In the genomic region with DNA sequence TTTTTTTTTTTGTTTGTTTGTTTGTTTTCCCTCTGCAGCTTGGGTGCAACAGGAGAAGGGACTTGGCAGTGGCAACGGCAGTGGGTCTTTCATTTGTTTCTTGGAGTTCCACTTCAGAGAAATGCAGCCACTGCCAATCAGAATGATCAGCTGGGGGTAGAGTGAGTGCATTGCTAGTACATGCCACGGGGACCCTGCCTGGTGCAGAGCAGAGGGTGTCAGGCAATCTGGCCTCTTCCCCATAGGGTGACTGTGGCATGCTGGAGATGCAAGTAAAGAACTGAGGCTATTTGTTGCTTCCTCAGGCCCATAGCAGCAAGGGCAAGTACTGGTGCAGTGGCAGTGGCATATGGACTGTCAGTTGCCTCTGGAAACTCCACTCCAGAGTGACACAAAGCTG, we compare ENCODE assay signal across 24 cellular contexts.
"Had no signal": no experiment of that assay in that cellular context is flagged by ENCODE, and none has a peak within 500 bp of the region (broad histone marks: within the 10 kb centered on the region; RNA-seq: fewer than 3 reads in every experiment).

No MANE protein-coding gene starts in this region.

- ATAC-seq: effector memory CD8-positive, alpha-beta T cell; esophagus mucosa; foreskin keratinocyte; gastrocnemius medialis; gastroesophageal sphincter; heart left ventricle; heart right ventricle had no signal

- H3K27me3 ChIP-seq: colonic mucosa, esophagus muscularis mucosa, esophagus squamous epithelium, foreskin keratinocyte, gastrocnemius medialis, gastroesophageal sphincter, heart left ventricle, heart right ventricle had no signal

- H3K36me3 ChIP-seq: colonic mucosa, esophagus muscularis mucosa, esophagus squamous epithelium, gastrocnemius medialis, gastroesophageal sphincter, heart left ventricle, heart right ventricle had no signal

- H3K4me1 Mint-ChIP-seq: endodermal cell had no signal

- H3K27ac ChIP-seq: colonic mucosa, dorsolateral prefrontal cortex, epithelial cell of prostate, esophagus muscularis mucosa, esophagus squamous epithelium, foreskin keratinocyte, gastrocnemius medialis, gastroesophageal sphincter, heart left ventricle, heart right ventricle had no signal

- DNase-seq: colonic mucosa; cortex of kidney; dermis blood vessel endothelial cell; dorsolateral prefrontal cortex; effector CD4-positive, alpha-beta T cell; effector CD8-positive, alpha-beta T cell; effector memory CD4-positive, alpha-beta T cell; effector memory CD8-positive, alpha-beta T cell; endodermal cell; erythroblast; esophagus squamous epithelium; foreskin fibroblast; foreskin keratinocyte; foreskin melanocyte; gastrocnemius medialis; glutamatergic neuron; head of caudate nucleus; heart left ventricle; heart right ventricle had no signal

- H3K4me3 ChIP-seq: colonic mucosa, dorsolateral prefrontal cortex, esophagus muscularis mucosa, esophagus squamous epithelium, gastrocnemius medialis, gastroesophageal sphincter, heart left ventricle, heart right ventricle had no signal

- H3K9me3 ChIP-seq: colonic mucosa, esophagus muscularis mucosa, gastrocnemius medialis, gastroesophageal sphincter, heart left ventricle had no signal

- H3K4me3 Mint-ChIP-seq: dendritic cell treated with granulocyte-macrophage colony-stimulating factor and Interleukin-4, amounts not matched to agents 40 ng/mL and 50 ng/mL, for 4 days; effector memory CD8-positive, alpha-beta T cell; endodermal cell had no signal

- H3K9me3 Mint-ChIP-seq: endodermal cell had no signal

- H3K4me1 ChIP-seq: colonic mucosa, esophagus squamous epithelium, foreskin keratinocyte, gastrocnemius medialis, gastroesophageal sphincter, heart left ventricle, heart right ventricle had no signal

- H3K27ac Mint-ChIP-seq: dendritic cell treated with granulocyte-macrophage colony-stimulating factor and Interleukin-4, amounts not matched to agents 40 ng/mL and 50 ng/mL, for 4 days; effector memory CD8-positive, alpha-beta T cell; endodermal cell had no signal

- H3K27me3 Mint-ChIP-seq: dendritic cell treated with granulocyte-macrophage colony-stimulating factor and Interleukin-4, amounts not matched to agents 40 ng/mL and 50 ng/mL, for 4 days; effector memory CD8-positive, alpha-beta T cell had no signal
